In genomic region chr16:84598391-84598750, GRCh38 we compare ENCODE assay signal across 12 cellular contexts. TPM values are rescaled to one million over a fixed set of nuclear protein-coding genes. Genes with fewer than 3 reads are reported as not detected.
DNase-seq lines count a peak whose midpoint lies in the region; ATAC-seq, FAIRE-seq and TF ChIP-seq lines count a peak whose summit lies in the region.
"Had no signal": no experiment of that assay in that cellular context is flagged by ENCODE, and none has a peak within 500 bp of the region (broad histone marks: within the 10 kb centered on the region; RNA-seq: fewer than 3 reads in every experiment).

No MANE protein-coding gene starts in this region.

- intact Hi-C loops in GM12878 (cut with micrococcal nuclease; ENCODE audit: unreplicated experiment) = no loop called here

- H3K36me3 ChIP-seq in GM12878 (ENCODE audit: control insufficient read depth in 2 of 2, insufficient read depth in 2 of 2, low read length in 1 of 2) = peaks cover 14 to 15% of the 10 kb centered on the region in 2 experiments; a peak in 3 of 4 replicates
- H3K36me3 ChIP-seq: right atrium auricular region had no signal

- H3K9ac ChIP-seq in GM12878 (ENCODE audit: control insufficient read depth, insufficient read depth, low read length) = peak overlapping the region; percentile 68

- peaks cover 93% of the 10 kb centered on the region for H3K79me2 ChIP-seq in GM12878 (ENCODE audit: control insufficient read depth, insufficient read depth, low read length)

- peaks cover 4% of the 10 kb centered on the region for H3K27me3 Mint-ChIP-seq in IgD-negative memory B cell

- H3K9me3 ChIP-seq in A549 = no peaks in the 10 kb centered on the region
- no peaks in the 10 kb centered on the region for H3K9me3 ChIP-seq in GM12878 (replicated peaks; ENCODE audit: control insufficient read depth, insufficient read depth, low read length)
- H3K9me3 ChIP-seq in mononuclear cell (ENCODE audit: low read depth, low read length) = no peaks in the 10 kb centered on the region
- H3K9me3 ChIP-seq: right atrium auricular region had no signal

- peaks cover 10% of the 10 kb centered on the region for H3K36me3 Mint-ChIP-seq in IgD-negative memory B cell

- SMC1A ChIA-PET in GM12878 (lab: Charles Lee; ENCODE audit: uncharacterized antibody, unreplicated experiment) = interaction anchor here (1.1 to 14.5 kb wide), 8 partner anchors 10 to 140 kb away, joined by 3 to 229 read pairs (median 14); partner anchors contain the start of genes COTL1 and MEAK7

- TF ChIP-seq EP300 in A549 (IDR thresholded peaks at IDR 0.05) (no peak), GM12878 (IDR thresholded peaks at IDR 0.05; ENCODE audit: borderline replicate concordance in 1 of 2, control insufficient read depth in 1 of 2, low read depth in 2 of 2, low read length in 2 of 2) (no peak)

- peak overlapping the region; percentile 96 to 97 (median 97) for H3K27ac Mint-ChIP-seq in IgD-negative memory B cell

- CTCF ChIA-PET in A549 (lab: Yijun Ruan, JAX) = interaction anchor here (0.9 to 2.5 kb wide), 4 partner anchors 9 to 74 kb away, joined by 3 to 10 read pairs (median 4); no protein-coding TSS in a partner anchor
- CTCF ChIA-PET in GM12878 (lab: Yijun Ruan, JAX) = interaction anchor here (0.9 to 3.9 kb wide), 11 partner anchors 9 to 155 kb away, joined by 3 to 33 read pairs (median 4); no protein-coding TSS in a partner anchor

- TF ChIP-seq POLR2A in A549 (IDR thresholded peaks at IDR 0.05; ENCODE audit: low read length) (no peak), GM12878 (IDR thresholded peaks at IDR 0.05; ENCODE audit: low read depth, low read length) (no peak; the same call in 1 of the 2 replicates)

- peaks cover 54 to 67% (median 64%) of the 10 kb centered on the region in 3 donors for H3K4me1 Mint-ChIP-seq in IgD-negative memory B cell

- H3K4me3 ChIP-seq in A549 (no peak overlapping the region), GM12878 (peak overlapping the region; percentile 56; the same call in 1 of the 2 replicates), mononuclear cell (ENCODE audit: low read length) (peak overlapping the region; percentile 10)
- H3K4me3 ChIP-seq: right atrium auricular region had no signal

- POLR2A ChIA-PET in A549 (lab: Yijun Ruan, JAX) (no interaction called here), GM12878 (lab: Charles Lee) (interaction anchor here (0.9 to 16.2 kb wide), 4 partner anchors 17 to 89 kb away, joined by 3 to 214 read pairs (median 32); partner anchors contain the start of gene COTL1)

- no peak for DNase-seq in A549 (ENCODE audit: low read depth in 1 of 2, low spot score in 1 of 2)
- no peak for DNase-seq in GM12878 (ENCODE audit: low read depth, low spot score)
- no peak for DNase-seq in GM19238 (ENCODE audit: insufficient read length, low spot score)
- DNase-seq in NCI-H1436 (lab: John Stamatoyannopoulos, UW) = no peak
- DNase-seq in COLO668 (lab: John Stamatoyannopoulos, UW; ENCODE audit: unreplicated experiment) = no peak
- DNase-seq: NCI-H1105 had no signal

- no peak for TF ChIP-seq RAD21 in A549 (conservative IDR thresholded peaks at IDR 0.05 in 1 of 2, IDR thresholded peaks at IDR 0.05 in 1 of 2)
- TF ChIP-seq RAD21 in GM12878 (IDR thresholded peaks at IDR 0.05; ENCODE audit: insufficient read depth, low read depth, low read length) = no peak

- BruUV-seq in GM12878 (replicated peaks; lab: Mats Ljungman, UMichigan) = no TSS peak

- H4K20me1 ChIP-seq in GM12878 (ENCODE audit: control insufficient read depth, insufficient read depth) = no peaks in the 10 kb centered on the region

- in situ Hi-C loops in GM12878 (cut with MboI) = no loop called here

- FAIRE-seq in A549 (lab: Jason Lieb, UNC) (no peak), GM12878 (lab: Jason Lieb, UNC) (no peak)

- no peak for ATAC-seq in A549
- ATAC-seq in GM12878 = no peak
- no peak for ATAC-seq in HG03095 (IDR thresholded peaks at IDR 0.05; ENCODE audit: unreplicated experiment)
- ATAC-seq: SK-N-SH treated with all-trans-retinoic acid at 6 μM for 48 hours had no signal

- no peak for TF ChIP-seq CTCF in A549 (IDR thresholded peaks at IDR 0.05)
- no peak for TF ChIP-seq CTCF in GM12878 (IDR thresholded peaks at IDR 0.05 in 2 of 3, conservative IDR thresholded peaks at IDR 0.05 in 1 of 3; ENCODE audit: control insufficient read depth in 2 of 3, extremely low read depth in 1 of 3, insufficient read depth in 1 of 3, low read depth in 3 of 3, low read length in 3 of 3)

- peak overlapping the region; percentile 79 to 99 (median 88) for H3K4me3 Mint-ChIP-seq in IgD-negative memory B cell

- peaks cover 0 to 3% (median 0%) of the 10 kb centered on the region in 3 donors for H3K9me3 Mint-ChIP-seq in IgD-negative memory B cell

- H3K4me2 ChIP-seq in A549 (no peak overlapping the region), GM12878 (ENCODE audit: control insufficient read depth, insufficient read depth) (peak overlapping the region; percentile 75)

- no peak overlapping the region for H2AFZ ChIP-seq in GM12878 (ENCODE audit: control insufficient read depth, low read depth, low read length)

- H3K27ac ChIP-seq in A549 (peak overlapping the region; percentile 84 to 95; a peak in 4 of 6 replicates), GM12878 (ENCODE audit: control insufficient read depth, insufficient read depth) (peak overlapping the region; percentile 89)
- H3K27ac ChIP-seq: C4-2B had no signal

- H3K27me3 ChIP-seq in GM12878 (replicated peaks in 1 of 2; ENCODE audit: control insufficient read depth in 2 of 2, insufficient read depth in 2 of 2, low read length in 1 of 2) (no peaks in the 10 kb centered on the region), mononuclear cell (ENCODE audit: insufficient read depth, low read length) (no peaks in the 10 kb centered on the region)
- H3K27me3 ChIP-seq: right atrium auricular region had no signal

- peaks cover 55% of the 10 kb centered on the region for H3K4me1 ChIP-seq in A549
- peaks cover 82% of the 10 kb centered on the region for H3K4me1 ChIP-seq in GM12878 (ENCODE audit: control insufficient read depth, insufficient read depth, low read length)
- peaks cover 96% of the 10 kb centered on the region for H3K4me1 ChIP-seq in mononuclear cell (ENCODE audit: insufficient read depth, low read length)

- RAD21 ChIA-PET in GM12878 (lab: Charles Lee; ENCODE audit: unreplicated experiment) = interaction anchor here (0.9 to 13.6 kb wide), 11 partner anchors 8 to 132 kb away, joined by 3 to 224 read pairs (median 8); partner anchors contain the start of gene COTL1

- WGBS in A549 (ENCODE audit: missing lambda C conversion rate) = 80% methylated on average over 5 of the region's 6 CpGs
- 51% methylated on average over 4 of the region's 6 CpGs for WGBS in GM12878 (ENCODE audit: insufficient coverage, insufficient replicate concordance, low lambda C conversion rate, missing lambda C conversion rate)

RNA-seq across cellular contexts. Expression of gene COTL1, which starts 19.5 kb away (rescaled TPM):
- 89.7 and 94.1 TPM in 2 replicates for polyA plus RNA-seq in A549 (2011; rRNA removed)
- 243 and 292 TPM in 2 replicates for polyA plus RNA-seq in A549 (2012; cell fraction: cytosol; rRNA removed)
- 169 and 182 TPM in 2 replicates for polyA plus RNA-seq in A549 (2012; cell fraction: nucleus; rRNA removed)
- polyA plus RNA-seq in A549 (2017; fragmentation: RNase III; extraction: RNeasy Plus Mini Kit Qiagen cat#74134 plus additional on column Dnase treatment) = 372 to 495 TPM (median 379 TPM) in 3 replicates
- 54.9 and 77.1 TPM in 2 replicates for polyA minus RNA-seq in A549 (2011; rRNA and poly(A)+ RNA removed)
- 725 TPM for polyA plus RNA-seq in IgD-negative memory B cell
- total RNA-seq in GM12878 (2013; cell fraction: nucleolus; rRNA removed) = 94.3 and 106 TPM in 2 replicates
- total RNA-seq in GM12878 (2014; rRNA removed) = 417 and 464 TPM in 2 replicates
- 241 and 279 TPM in 2 replicates for total RNA-seq in GM12878 (2014; rRNA removed; fragmentation: Illumina TruSeq; extraction: Trizol)
- total RNA-seq in GM12878 (2021) = 675 and 688 TPM in 2 replicates
- polyA plus RNA-seq in GM12878 (2011; ENCODE audit: low read depth) = 255 TPM
- polyA plus RNA-seq in GM12878 (2011; rRNA removed) = 136 and 205 TPM in 2 replicates
- polyA plus RNA-seq in GM12878 (2011; cell fraction: cytosol; rRNA removed) = 261 and 288 TPM in 2 replicates
- 174 and 206 TPM in 2 replicates for polyA plus RNA-seq in GM12878 (2011; cell fraction: nucleus; rRNA removed)
- polyA plus RNA-seq in GM12878 (2012) = 331 and 436 TPM in 2 replicates
- 257 and 493 TPM in 2 replicates for polyA plus RNA-seq in GM12878 (2014; fragmentation: Illumina TruSeq; extraction: Trizol)
- polyA plus RNA-seq in GM12878 (2014; fragmentation: Nextera tagmentation; extraction: Ambion mirVana) = 100 to 1,000 TPM; 140 to 235 TPM
- 382 and 423 TPM in 2 replicates for polyA plus RNA-seq in GM12878 (2014; rRNA removed)
- polyA plus RNA-seq in GM12878 (2016; fragmentation: Nextera tagmentation; extraction: Ambion mirVana) = 100 to 1,000 TPM; 146 to 894 TPM
- 103 and 174 TPM in 2 replicates for polyA minus RNA-seq in GM12878 (2011; rRNA and poly(A)+ RNA removed)
- polyA minus RNA-seq in GM12878 (2011; cell fraction: cytosol; rRNA and poly(A)+ RNA removed) = 77.1 and 81.1 TPM in 2 replicates
- polyA minus RNA-seq in GM12878 (2011; cell fraction: nucleus; rRNA and poly(A)+ RNA removed) = 78.5 and 132 TPM in 2 replicates
- 528 TPM for total RNA-seq in mononuclear cell

RNA-seq across cellular contexts. Expression of gene KLHL36, which starts 49.9 kb away (rescaled TPM):
- polyA plus RNA-seq in A549 (2011; rRNA removed) = 21.0 and 22.3 TPM in 2 replicates
- 27.9 and 38.4 TPM in 2 replicates for polyA plus RNA-seq in A549 (2012; cell fraction: cytosol; rRNA removed)
- 58.4 and 88.0 TPM in 2 replicates for polyA plus RNA-seq in A549 (2012; cell fraction: nucleus; rRNA removed)
- polyA plus RNA-seq in A549 (2017; fragmentation: RNase III; extraction: RNeasy Plus Mini Kit Qiagen cat#74134 plus additional on column Dnase treatment) = 19.1 to 21.4 TPM (median 20.0 TPM) in 3 replicates
- polyA minus RNA-seq in A549 (2011; rRNA and poly(A)+ RNA removed) = 35.3 and 35.8 TPM in 2 replicates
- 34.1 TPM for polyA plus RNA-seq in IgD-negative memory B cell
- 89.6 and 93.8 TPM in 2 replicates for total RNA-seq in GM12878 (2013; cell fraction: nucleolus; rRNA removed)
- total RNA-seq in GM12878 (2014; rRNA removed) = 36.4 and 38.2 TPM in 2 replicates
- 16.2 and 16.7 TPM in 2 replicates for total RNA-seq in GM12878 (2014; rRNA removed; fragmentation: Illumina TruSeq; extraction: Trizol)
- total RNA-seq in GM12878 (2021) = 45.3 and 45.4 TPM in 2 replicates
- 12.7 TPM for polyA plus RNA-seq in GM12878 (2011; ENCODE audit: low read depth)
- polyA plus RNA-seq in GM12878 (2011; rRNA removed) = 19.6 and 26.4 TPM in 2 replicates
- polyA plus RNA-seq in GM12878 (2011; cell fraction: cytosol; rRNA removed) = 30.1 and 37.2 TPM in 2 replicates
- 76.3 and 77.8 TPM in 2 replicates for polyA plus RNA-seq in GM12878 (2011; cell fraction: nucleus; rRNA removed)
- polyA plus RNA-seq in GM12878 (2012) = 28.5 and 29.3 TPM in 2 replicates
- 14.1 and 14.3 TPM in 2 replicates for polyA plus RNA-seq in GM12878 (2014; fragmentation: Illumina TruSeq; extraction: Trizol)
- 1 to 10 TPM; 2.6 to 2.7 TPM for polyA plus RNA-seq in GM12878 (2014; fragmentation: Nextera tagmentation; extraction: Ambion mirVana)
- 35.0 and 37.5 TPM in 2 replicates for polyA plus RNA-seq in GM12878 (2014; rRNA removed)
- 10 to 100 TPM; 12.9 to 16.8 TPM for polyA plus RNA-seq in GM12878 (2016; fragmentation: Nextera tagmentation; extraction: Ambion mirVana)
- polyA minus RNA-seq in GM12878 (2011; rRNA and poly(A)+ RNA removed) = 40.7 and 65.6 TPM in 2 replicates
- 17.5 and 25.8 TPM in 2 replicates for polyA minus RNA-seq in GM12878 (2011; cell fraction: cytosol; rRNA and poly(A)+ RNA removed)
- 26.0 and 37.4 TPM in 2 replicates for polyA minus RNA-seq in GM12878 (2011; cell fraction: nucleus; rRNA and poly(A)+ RNA removed)
- total RNA-seq in mononuclear cell = 53.0 TPM
